ENCODE assay signal across 9 cellular contexts in genomic region chr14:68788275-68789001, GRCh38. TPM values are rescaled to one million over a fixed set of nuclear protein-coding genes. Genes with fewer than 3 reads are reported as not detected.
A peak's percentile ranks its signal among the peaks of the same experiment; 100 is the strongest.
DNase-seq lines count a peak whose midpoint lies in the region; TF ChIP-seq lines count a peak whose summit lies in the region.
"Had no signal": no experiment of that assay in that cellular context is flagged by ENCODE, and none has a peak within 500 bp of the region (broad histone marks: within the 10 kb centered on the region; RNA-seq: fewer than 3 reads in every experiment).

No MANE protein-coding gene starts in this region.

- intact Hi-C loops in left ventricle myocardium inferior (cut with micrococcal nuclease) (no loop called here), cardiac septum (cut with DNase I) (loop anchor here (5.0 kb wide), 3 partner anchors 56 to 266 kb away; no protein-coding TSS in a partner anchor)

- TF ChIP-seq CTCF in left ventricle myocardium inferior (IDR thresholded peaks at IDR 0.05; ENCODE audit: borderline replicate concordance) = no peak

- H3K4me1 ChIP-seq in left ventricle myocardium inferior (peaks cover 70% of the 10 kb centered on the region), mucosa of stomach (ENCODE audit: control insufficient read depth, insufficient read depth, low read length) (peaks cover 50% of the 10 kb centered on the region), HAP-1 (peaks cover 5% of the 10 kb centered on the region)

- peak overlapping the region; percentile 45 for H3K9ac ChIP-seq in mucosa of stomach (ENCODE audit: low read length)

- no peak for DNase-seq in left ventricle myocardium inferior
- no peak for DNase-seq in cardiac septum (ENCODE audit: low spot score)
- no peak for DNase-seq in caudate nucleus (lab: John Stamatoyannopoulos, UW)
- DNase-seq in HAP-1 (ENCODE audit: low spot score in 2 of 2) = no peak
- no peak for DNase-seq in NCI-H2171 treated with DMSO at 0.1 percent for 48 hours (lab: John Stamatoyannopoulos, UW)
- no peak for DNase-seq in NCI-H1694 (lab: John Stamatoyannopoulos, UW)
- DNase-seq in putamen (ENCODE audit: low spot score) = no peak

- H3K27me3 ChIP-seq in left ventricle myocardium inferior (ENCODE audit: low read depth) (no peaks in the 10 kb centered on the region), mucosa of stomach (ENCODE audit: control insufficient read depth, insufficient read depth, low read length) (no peaks in the 10 kb centered on the region), HAP-1 (ENCODE audit: low read depth) (no peaks in the 10 kb centered on the region)

- H3K4me3 ChIP-seq in left ventricle myocardium inferior = peak overlapping the region; percentile 96
- no peak overlapping the region for H3K4me3 ChIP-seq in mucosa of stomach (ENCODE audit: low read length)
- no peak overlapping the region for H3K4me3 ChIP-seq in HAP-1

- H3K9me3 ChIP-seq in left ventricle myocardium inferior (replicated peaks) = no peaks in the 10 kb centered on the region
- no peaks in the 10 kb centered on the region for H3K9me3 ChIP-seq in mucosa of stomach (ENCODE audit: control insufficient read depth, low read length)
- no peaks in the 10 kb centered on the region for H3K9me3 ChIP-seq in HAP-1

- in situ Hi-C loops in HAP-1 (cut with MboI; ENCODE audit: low sequenced_read_pairs) = no loop called here

- H3K36me3 ChIP-seq in left ventricle myocardium inferior (peaks cover 40% of the 10 kb centered on the region), mucosa of stomach (ENCODE audit: control insufficient read depth, insufficient read depth, low read length) (peaks cover 28% of the 10 kb centered on the region), HAP-1 (replicated peaks) (peaks cover 20% of the 10 kb centered on the region)

- H3K27ac ChIP-seq in left ventricle myocardium inferior (replicated peaks) = peak overlapping the region; percentile 100
- peak overlapping the region; percentile 19 for H3K27ac ChIP-seq in caudate nucleus (ENCODE audit: low read depth, low read length)
- H3K27ac ChIP-seq: WERI-Rb-1 had no signal

RNA-seq across cellular contexts. Expression of gene ZFP36L1, which starts 4.4 kb away (rescaled TPM):
- total RNA-seq in left ventricle myocardium inferior = 48.0 TPM
- total RNA-seq in cardiac septum = 69.2 TPM
